ENCODE assay signal across 8 cellular contexts in the genomic region with DNA sequence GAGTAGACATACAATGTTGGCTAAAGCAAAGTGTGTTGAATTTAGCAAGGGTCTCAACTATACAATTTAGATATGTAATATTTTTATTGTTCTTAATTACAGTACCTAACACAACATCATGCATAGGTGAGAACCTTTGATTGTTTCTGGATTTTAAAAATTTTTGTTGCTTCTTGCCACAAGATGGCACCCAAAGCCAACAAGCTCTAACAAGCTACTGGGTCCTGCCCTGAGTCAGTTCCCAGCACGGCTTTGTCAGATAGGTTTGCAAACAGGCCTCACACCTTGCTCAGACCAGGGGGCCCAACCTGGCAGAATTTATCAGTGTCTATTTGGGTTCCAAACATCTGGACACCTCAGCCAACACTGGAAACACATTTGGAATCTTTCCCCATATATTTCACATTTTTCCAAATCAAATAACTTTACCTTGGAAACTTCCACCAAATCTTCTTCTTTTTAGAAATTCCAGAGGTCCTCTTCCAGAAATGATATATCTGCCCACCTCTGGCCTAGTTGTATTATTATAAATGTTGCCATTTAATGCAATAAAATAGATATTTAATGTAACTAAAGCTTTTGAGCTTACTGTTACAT. TPM values are rescaled to one million over a fixed set of nuclear protein-coding genes. Genes with fewer than 3 reads are reported as not detected.
A peak's percentile ranks its signal among the peaks of the same experiment; 100 is the strongest.
DNase-seq lines count a peak whose midpoint lies in the region; ATAC-seq, FAIRE-seq and TF ChIP-seq lines count a peak whose summit lies in the region.

No MANE protein-coding gene starts in this region.

- in situ Hi-C loops in GM13976 (cut with MboI; ENCODE audit: low sequenced_read_pairs, unreplicated experiment), result no loop called here

- no peaks in the 10 kb centered on the region for H3K36me3 ChIP-seq in keratinocyte (ENCODE audit: control insufficient read depth in 2 of 2, extremely low read depth in 1 of 2, insufficient read depth in 2 of 2, low read length in 2 of 2)

- FAIRE-seq in keratinocyte (lab: Jason Lieb, UNC) (peak; percentile 92), GM12891 (lab: Jason Lieb, UNC) (no peak)

- DNase-seq in SIG-M5 treated with dmso at 0.1 percent for 504 hours (lab: John Stamatoyannopoulos, UW; ENCODE audit: unreplicated experiment), result peak; percentile 31
- no peak for DNase-seq in SIG-M5 (lab: John Stamatoyannopoulos, UW)
- peak; percentile 51 for DNase-seq in NAMALWA (ENCODE audit: low spot score)
- DNase-seq in keratinocyte (ENCODE audit: low read depth, low spot score), result peak; percentile 15
- DNase-seq in GM13976 (ENCODE audit: low spot score), result no peak
- DNase-seq in GM12891 (ENCODE audit: insufficient read length, low spot score), result no peak

- H3K4me2 ChIP-seq in keratinocyte (ENCODE audit: control insufficient read depth, extremely low read depth, insufficient read depth, low read depth, low read length), result no peak overlapping the region

- H3K9me3 ChIP-seq in keratinocyte (ENCODE audit: control insufficient read depth, low read depth, low read length), result no peaks in the 10 kb centered on the region

- no peak overlapping the region for H3K4me3 ChIP-seq in keratinocyte (ENCODE audit: control insufficient read depth in 2 of 3, extremely low read depth in 1 of 3, insufficient read depth in 2 of 3, low read depth in 1 of 3, low read length in 3 of 3)

- no peaks in the 10 kb centered on the region for H3K9me1 ChIP-seq in keratinocyte (ENCODE audit: control insufficient read depth, extremely low read depth, insufficient read depth, low read length)

- peaks cover 6% of the 10 kb centered on the region for H3K4me1 ChIP-seq in keratinocyte (ENCODE audit: control insufficient read depth, extremely low read depth, insufficient read depth, low read length)

- TF ChIP-seq CTCF in VCaP (conservative IDR thresholded peaks at IDR 0.05) (peak; percentile 96), keratinocyte (optimal IDR thresholded peaks at IDR 0.05 in 1 of 3, IDR thresholded peaks at IDR 0.05 in 1 of 3, conservative IDR thresholded peaks at IDR 0.05 in 1 of 3; ENCODE audit: extremely low read depth in 1 of 3, insufficient read depth in 2 of 3, low read length in 3 of 3) (peak; percentile 59 to 70 (median 62)), GM13976 (IDR thresholded peaks at IDR 0.05; ENCODE audit: borderline replicate concordance, control extremely low read depth, extremely low read depth, insufficient read depth, missing control alignments) (no peak)

- H3K27ac ChIP-seq in VCaP (no peak overlapping the region), keratinocyte (ENCODE audit: control insufficient read depth, insufficient read depth, low read length) (no peak overlapping the region)

- H3K27me3 ChIP-seq in keratinocyte (ENCODE audit: control insufficient read depth, extremely low read depth, insufficient read depth, low read length), result peaks cover 11% of the 10 kb centered on the region

- TF ChIP-seq POLR2A in GM12891 (IDR thresholded peaks at IDR 0.05; ENCODE audit: low read depth, low read length), result no peak

- H3K79me2 ChIP-seq in keratinocyte (ENCODE audit: control insufficient read depth, insufficient read depth, low read length), result no peaks in the 10 kb centered on the region

- no peak overlapping the region for H3K9ac ChIP-seq in keratinocyte (ENCODE audit: control insufficient read depth, extremely low read depth, insufficient read depth, low read length)

- H4K20me1 ChIP-seq in keratinocyte (ENCODE audit: control insufficient read depth, extremely low read depth, insufficient read depth, low read length), result no peaks in the 10 kb centered on the region

- ATAC-seq in HG02840 (IDR thresholded peaks at IDR 0.05; ENCODE audit: low FRiP score, unreplicated experiment), result no peak

- dilution Hi-C loops in keratinocyte (cut with MboI; ENCODE audit: extremely low pct_ligation_motif_present, low sequenced_read_pairs), result no loop called here

- no peak overlapping the region for H2AFZ ChIP-seq in keratinocyte (ENCODE audit: control insufficient read depth, low read length)

TF ChIP-seq in GM12891, 5 proteins besides CTCF, POLR2A, EP300 and RAD21:
- no peak for TF ChIP-seq POU2F2 (IDR thresholded peaks at IDR 0.05; ENCODE audit: low read depth, low read length)
- no peak for TF ChIP-seq PAX5 (IDR thresholded peaks at IDR 0.05; ENCODE audit: insufficient read depth, low read length, severe bottlenecking)
- no peak for TF ChIP-seq POLR2AphosphoS5 (IDR thresholded peaks at IDR 0.05; ENCODE audit: low read depth, low read length)
- TF ChIP-seq TAF1 (IDR thresholded peaks at IDR 0.05; ENCODE audit: low read depth, low read length), result no peak
- no peak for TF ChIP-seq SPI1 (IDR thresholded peaks at IDR 0.05; ENCODE audit: low read depth, low read length)
TF ChIP-seq in GM12891: peak in this region for 0.

RNA-seq across cellular contexts. Expression of gene EGFLAM, which starts 49.5 kb away (rescaled TPM):
- polyA plus RNA-seq in keratinocyte, result not detected in 3 replicates
- 0.75 TPM for polyA plus RNA-seq in keratinocyte (2011; ENCODE audit: low read depth)
- 0.04 TPM in 1 of 2 replicates, not detected in the other for polyA plus RNA-seq in keratinocyte (2011; cell fraction: cytosol; rRNA removed)
- 0.09 TPM in 1 of 2 replicates, not detected in the other for polyA plus RNA-seq in keratinocyte (2011; cell fraction: nucleus; rRNA removed)
- 0.28 TPM in 1 of 2 replicates, not detected in the other for polyA plus RNA-seq in keratinocyte (2012; ENCODE audit: low replicate concordance)
- not detected in 3 replicates for polyA minus RNA-seq in keratinocyte
- polyA minus RNA-seq in keratinocyte (2011; cell fraction: cytosol; rRNA and poly(A)+ RNA removed), result not detected
- not detected in 2 replicates for polyA minus RNA-seq in keratinocyte (2011; cell fraction: nucleus; rRNA and poly(A)+ RNA removed)
- polyA plus RNA-seq in GM12891 (2012; ENCODE audit: low read depth, missing spikeins), result 0.04 TPM

Comparison
In these comparisons a context has a peak if more than half of its experiments do, and no peak if none do; other contexts are left out.
1. DNase-seq: peak in SIG-M5 treated with dmso at 0.1 percent for 504 hours (single experiment), NAMALWA (single experiment) and keratinocyte (single experiment); none in SIG-M5 (single experiment), GM13976 (single experiment) and GM12891 (single experiment).